8 cellular contexts compared by ENCODE assay signal in the genomic region with DNA sequence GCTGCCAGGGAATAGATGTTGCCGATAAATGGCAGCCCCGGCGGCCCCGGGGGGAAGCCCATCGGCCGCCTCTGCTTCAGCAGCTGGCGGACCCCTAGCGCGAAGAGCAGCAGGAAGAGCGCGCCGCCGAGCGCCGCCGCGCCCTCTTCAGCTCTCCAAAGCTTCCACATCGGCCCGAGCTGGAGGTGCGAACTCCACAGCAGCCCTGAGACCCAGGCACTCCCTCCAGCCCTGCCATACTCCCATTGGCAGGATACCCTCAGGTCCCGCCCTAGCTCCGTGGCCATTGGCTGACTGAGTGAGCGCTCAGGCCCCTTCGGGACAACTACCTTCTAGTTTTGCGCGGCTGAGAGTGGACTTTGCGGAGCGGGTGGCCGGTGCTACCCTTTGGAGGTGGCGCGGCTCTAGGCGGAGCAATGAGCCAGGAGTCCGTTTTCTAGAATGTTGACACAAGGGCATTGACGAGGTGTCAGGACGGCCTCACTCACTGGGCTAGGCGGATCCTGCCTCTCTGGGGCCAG. TPM values are rescaled to one million over a fixed set of nuclear protein-coding genes. Genes with fewer than 3 reads are reported as not detected.
DNase-seq lines count a peak whose midpoint lies in the region; ATAC-seq and TF ChIP-seq lines count a peak whose summit lies in the region.

A gene with protein sequence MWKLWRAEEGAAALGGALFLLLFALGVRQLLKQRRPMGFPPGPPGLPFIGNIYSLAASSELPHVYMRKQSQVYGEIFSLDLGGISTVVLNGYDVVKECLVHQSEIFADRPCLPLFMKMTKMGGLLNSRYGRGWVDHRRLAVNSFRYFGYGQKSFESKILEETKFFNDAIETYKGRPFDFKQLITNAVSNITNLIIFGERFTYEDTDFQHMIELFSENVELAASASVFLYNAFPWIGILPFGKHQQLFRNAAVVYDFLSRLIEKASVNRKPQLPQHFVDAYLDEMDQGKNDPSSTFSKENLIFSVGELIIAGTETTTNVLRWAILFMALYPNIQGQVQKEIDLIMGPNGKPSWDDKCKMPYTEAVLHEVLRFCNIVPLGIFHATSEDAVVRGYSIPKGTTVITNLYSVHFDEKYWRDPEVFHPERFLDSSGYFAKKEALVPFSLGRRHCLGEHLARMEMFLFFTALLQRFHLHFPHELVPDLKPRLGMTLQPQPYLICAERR (minus strand): TSS at position 196 of the 521 bp plus-strand sequence. CDS start 26 bp downstream, at position 170.

- H3K27me3 ChIP-seq in kidney epithelial cell (ENCODE audit: control insufficient read depth, insufficient read depth, low read length), result no peaks in the 10 kb centered on the region

- TF ChIP-seq CTCF in kidney epithelial cell (IDR thresholded peaks at IDR 0.05; ENCODE audit: insufficient read depth, low read length, poor library complexity, severe bottlenecking), result no peak

- peak; percentile 15 for TF ChIP-seq POLR2A in GM19193 (IDR thresholded peaks at IDR 0.05; ENCODE audit: extremely low read depth, insufficient read depth, insufficient read length)

- DNase-seq in AG20443 (ENCODE audit: low spot score) (peak; percentile 98), NCI-H460 (ENCODE audit: extremely low read depth, low read depth) (peak; percentile 98), cerebellum (ENCODE audit: low spot score) (peak; percentile 96), kidney epithelial cell (ENCODE audit: low read depth) (peak; percentile 88)
- peak; percentile 82 for DNase-seq in activated CD4-positive, alpha-beta T cell treated with anti-CD3 and anti-CD28 coated beads for 1 hour
- peak; percentile 85 to 87 for DNase-seq in stimulated activated CD4-positive, alpha-beta T cell treated with anti-CD3 and anti-CD28 coated beads, Interleukin-15, amount 100 ng/mL, for 48 hours (ENCODE audit: low read depth in 2 of 2)

- ATAC-seq in HG03432 (IDR thresholded peaks at IDR 0.05; ENCODE audit: unreplicated experiment), result peak; percentile 94

- H3K4me3 ChIP-seq in kidney epithelial cell (ENCODE audit: low read depth, low read length), result peak within 1 kb of the TSS; percentile 56

- no peaks in the 10 kb centered on the region for H3K36me3 ChIP-seq in kidney epithelial cell (ENCODE audit: control insufficient read depth, insufficient read depth, low read length)

RNA-seq across cellular contexts. Expression of the gene that starts here (rescaled TPM):
- 23.0 and 26.1 TPM in 2 replicates for total RNA-seq in NCI-H460 (2014; rRNA removed; shearing (Covaris generic))
- polyA plus RNA-seq in NCI-H460 (2014; cell fraction: nucleus; rRNA removed), result 23.6 and 24.3 TPM in 2 replicates
- total RNA-seq in cerebellum, result 30.8 TPM
- 21.3 and 30.9 TPM in 2 replicates for total RNA-seq in kidney epithelial cell

Comparison
In these comparisons a context has a peak if more than half of its experiments do, and no peak if none do; other contexts are left out.
1. Peak in every context shown above with its lines: DNase-seq, ATAC-seq and H3K4me3 ChIP-seq.